In the genomic region with DNA sequence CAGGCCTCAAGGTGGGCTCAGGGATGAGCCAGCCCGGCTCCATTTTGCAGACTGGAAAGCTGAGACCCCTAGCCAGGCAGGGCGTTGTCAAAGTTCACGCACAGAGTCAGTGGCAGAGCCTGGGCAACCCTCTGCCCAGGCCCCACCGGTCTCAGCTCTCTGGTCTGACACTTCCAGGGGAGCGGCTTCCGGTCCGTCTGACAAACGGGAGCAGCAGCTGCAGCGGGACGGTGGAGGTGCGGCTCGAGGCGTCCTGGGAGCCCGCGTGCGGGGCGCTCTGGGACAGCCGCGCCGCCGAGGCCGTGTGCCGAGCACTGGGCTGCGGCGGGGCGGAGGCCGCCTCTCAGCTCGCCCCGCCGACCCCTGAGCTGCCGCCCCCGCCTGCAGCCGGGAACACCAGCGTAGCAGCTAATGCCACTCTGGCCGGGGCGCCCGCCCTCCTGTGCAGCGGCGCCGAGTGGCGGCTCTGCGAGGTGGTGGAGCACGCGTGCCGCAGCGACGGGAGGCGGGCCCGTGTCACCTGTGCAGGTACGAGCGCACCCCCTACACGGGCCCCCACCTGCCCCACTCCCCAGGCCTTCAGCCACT, we compare ENCODE assay signal across 8 cellular contexts. TPM values are rescaled to one million over a fixed set of nuclear protein-coding genes. Genes with fewer than 3 reads are reported as not detected.
A peak's percentile ranks its signal among the peaks of the same experiment; 100 is the strongest.
DNase-seq lines count a peak whose midpoint lies in the region; TF ChIP-seq lines count a peak whose summit lies in the region.

No MANE protein-coding gene starts in this region.

- CTCF ChIA-PET in PC-9 (lab: Charles Lee) = no interaction called here

- H4K20me1 ChIP-seq in DOHH2 (ENCODE audit: control insufficient read depth, insufficient read depth, low read depth, low read length) (no peaks in the 10 kb centered on the region), PC-9 (ENCODE audit: insufficient read depth) (no peaks in the 10 kb centered on the region)

- BruUV-seq in PC-9 (replicated peaks; lab: Mats Ljungman, UMichigan) = no TSS peak

- no peak for TF ChIP-seq EP300 in esophagus muscularis mucosa (IDR thresholded peaks at IDR 0.05)
- no peak for TF ChIP-seq EP300 in ovary (IDR thresholded peaks at IDR 0.05)

- H3K27ac ChIP-seq in DOHH2 (ENCODE audit: low read depth, low read length) (no peak overlapping the region), PC-9 (no peak overlapping the region), esophagus muscularis mucosa (replicated peaks in 1 of 4) (no peak overlapping the region), ovary (peak overlapping the region in 1 of 2 donors; percentile 8)

- H3K4me1 ChIP-seq in DOHH2 (ENCODE audit: control insufficient read depth, low read length) (peaks cover 42% of the 10 kb centered on the region), PC-9 (replicated peaks; ENCODE audit: insufficient read depth) (no peaks in the 10 kb centered on the region), esophagus muscularis mucosa (peaks cover 12 to 26% (median 22%) of the 10 kb centered on the region in 4 donors), ovary (ENCODE audit: insufficient read depth) (peaks cover 21% of the 10 kb centered on the region)

- H2AFZ ChIP-seq in PC-9 = no peak overlapping the region

- H3K4me3 Mint-ChIP-seq in HFFc6 = no peak overlapping the region

- POLR2A ChIA-PET in PC-9 (lab: Charles Lee; ENCODE audit: unreplicated experiment) = no interaction called here

- H3F3A ChIP-seq in DOHH2 (ENCODE audit: control insufficient read depth, insufficient read depth) (no peaks in the 10 kb centered on the region), PC-9 (ENCODE audit: insufficient read depth, low read depth) (no peaks in the 10 kb centered on the region)

- DNase-seq in PC-9 (peak in 1 of 2 experiments; percentile 34), esophagus muscularis mucosa (ENCODE audit: extremely low spot score) (no peak), ovary (peak in 3 of 5 donors; percentile 21 to 54 (median 40)), SIG-M5 treated with dmso at 0.1 percent for 504 hours (lab: John Stamatoyannopoulos, UW; ENCODE audit: unreplicated experiment) (no peak), HFFc6 (no peak), GM19240 (ENCODE audit: insufficient read length, low spot score) (no peak), NCI-H1694 (lab: John Stamatoyannopoulos, UW) (no peak)

- H3K27me3 ChIP-seq in DOHH2 (ENCODE audit: control insufficient read depth, low read length) (0 out of 2 replicates have a peak, but pooled peaks cover 3% of the 10 kb centered on the region), PC-9 (ENCODE audit: insufficient read depth, low read depth) (peaks cover 23% of the 10 kb centered on the region), esophagus muscularis mucosa (peaks cover 0 to 21% (median 7%) of the 10 kb centered on the region in 4 donors), ovary (no peaks in the 10 kb centered on the region)

- H3K27me3 Mint-ChIP-seq in HFFc6 (ENCODE audit: insufficient read depth) = peaks cover 61% of the 10 kb centered on the region

- no peaks in the 10 kb centered on the region for H3K9me3 Mint-ChIP-seq in HFFc6

- no peaks in the 10 kb centered on the region for H3K36me3 Mint-ChIP-seq in HFFc6 (ENCODE audit: low read depth)

- no peak overlapping the region for H3K27ac Mint-ChIP-seq in HFFc6

- intact Hi-C loops in PC-9 (cut with micrococcal nuclease; ENCODE audit: unreplicated experiment) = no loop called here
- intact Hi-C loops in esophagus muscularis mucosa (cut with DNase I) = no loop called here
- intact Hi-C loops in ovary (cut with DNase I) = no loop called here

- TF ChIP-seq CTCF in DOHH2 (IDR thresholded peaks at IDR 0.05; ENCODE audit: low read depth, low read length, poor library complexity, severe bottlenecking) = no peak
- TF ChIP-seq CTCF in PC-9 (conservative IDR thresholded peaks at IDR 0.05) = no peak
- TF ChIP-seq CTCF in esophagus muscularis mucosa (IDR thresholded peaks at IDR 0.05) = no peak
- TF ChIP-seq CTCF in ovary (IDR thresholded peaks at IDR 0.05) = no peak
- TF ChIP-seq CTCF in HFFc6 (IDR thresholded peaks at IDR 0.05) = no peak

- H3K9me2 ChIP-seq in DOHH2 (replicated peaks; ENCODE audit: control insufficient read depth, low read length) (no peaks in the 10 kb centered on the region), PC-9 (ENCODE audit: insufficient read depth) (no peaks in the 10 kb centered on the region)

- H3K36me3 ChIP-seq in DOHH2 (ENCODE audit: control insufficient read depth, low read length) (no peaks in the 10 kb centered on the region), PC-9 (ENCODE audit: low read depth) (no peaks in the 10 kb centered on the region), esophagus muscularis mucosa (no peaks in the 10 kb centered on the region), ovary (no peaks in the 10 kb centered on the region)

- no peak for TF ChIP-seq POLR2A in esophagus muscularis mucosa (IDR thresholded peaks at IDR 0.05; ENCODE audit: low read depth)
- TF ChIP-seq POLR2A in ovary (IDR thresholded peaks at IDR 0.05) = no peak

- peak overlapping the region; percentile 44 for H3K4me3 ChIP-seq in DOHH2 (ENCODE audit: low read length)
- H3K4me3 ChIP-seq in PC-9 = no peak overlapping the region
- peak overlapping the region; percentile 43 to 54 (median 51) for H3K4me3 ChIP-seq in esophagus muscularis mucosa
- peak overlapping the region; percentile 8 for H3K4me3 ChIP-seq in ovary

- H3K9me3 ChIP-seq in DOHH2 (ENCODE audit: control insufficient read depth, insufficient read depth, low read length) (no peaks in the 10 kb centered on the region), PC-9 (ENCODE audit: insufficient read depth, low read depth) (no peaks in the 10 kb centered on the region), esophagus muscularis mucosa (no peaks in the 10 kb centered on the region), ovary (no peaks in the 10 kb centered on the region)

- no peaks in the 10 kb centered on the region for H3K4me1 Mint-ChIP-seq in HFFc6 (ENCODE audit: low read depth)

- H3K79me2 ChIP-seq in DOHH2 (ENCODE audit: control insufficient read depth, low read length) (no peaks in the 10 kb centered on the region), PC-9 (ENCODE audit: low read depth) (no peaks in the 10 kb centered on the region)

- H3K4me2 ChIP-seq in DOHH2 (ENCODE audit: low read length) (peak overlapping the region; percentile 60), PC-9 (peak overlapping the region; percentile 9; the same call in 1 of the 2 replicates)

- WGBS in esophagus muscularis mucosa = 55% methylated on average over 4 of the region's 52 CpGs
- WGBS in ovary, 3 donors = 4 to 5% (median 5%) methylated on average over 50 to 52 of the region's 52 CpGs

RNA-seq across cellular contexts. Expression of a gene that starts 36.0 kb away (rescaled TPM):
- 0.74 and 3.3 TPM in 2 replicates for total RNA-seq in PC-9 (2021)
- total RNA-seq in esophagus muscularis mucosa = 1 to 10 TPM in 2 of 4 donors, under 1 TPM in 1, not detected in 1; 0.32 to 2.2 (median 1.3) TPM
- 1 to 10 TPM in 3 of 7 donors, under 1 TPM in 4; 0.42 to 2.2 (median 0.69) TPM for total RNA-seq in ovary
- polyA plus RNA-seq in ovary = 1 to 10 TPM in 1 of 2 donors, under 1 TPM in 1; 0.44 to 3.4 TPM
- not detected for total RNA-seq in HFFc6 (2021; fragmentation: NEBNext Ultra II Directional; extraction: Animal tissue kit (Norgen Biotek cat#: 25700))

RNA-seq across cellular contexts. Expression of a gene that starts 55.5 kb away (rescaled TPM):
- total RNA-seq in PC-9 (2021) (2.7 and 5.5 TPM in 2 replicates), esophagus muscularis mucosa (10 to 100 TPM; 24.1 to 61.0 (median 29.9) TPM), ovary (10 to 100 TPM; 25.3 to 55.8 (median 43.9) TPM)
- polyA plus RNA-seq in ovary = 10 to 100 TPM; 27.2 to 38.9 TPM
- 1 to 10 TPM; 2.7 to 6.6 (median 3.4) TPM for total RNA-seq in HFFc6 (2021; fragmentation: NEBNext Ultra II Directional; extraction: Animal tissue kit (Norgen Biotek cat#: 25700))

Comparison
In these comparisons a context has a peak if more than half of its experiments do, and no peak if none do; other contexts are left out.
1. DNase-seq: peak in ovary (3 of 5); none in esophagus muscularis mucosa (single experiment), SIG-M5 treated with dmso at 0.1 percent for 504 hours (single experiment), HFFc6 (single experiment), GM19240 (single experiment) and NCI-H1694 (single experiment).